Comparison of ENCODE assay signal across 8 cellular contexts in the genomic region with DNA sequence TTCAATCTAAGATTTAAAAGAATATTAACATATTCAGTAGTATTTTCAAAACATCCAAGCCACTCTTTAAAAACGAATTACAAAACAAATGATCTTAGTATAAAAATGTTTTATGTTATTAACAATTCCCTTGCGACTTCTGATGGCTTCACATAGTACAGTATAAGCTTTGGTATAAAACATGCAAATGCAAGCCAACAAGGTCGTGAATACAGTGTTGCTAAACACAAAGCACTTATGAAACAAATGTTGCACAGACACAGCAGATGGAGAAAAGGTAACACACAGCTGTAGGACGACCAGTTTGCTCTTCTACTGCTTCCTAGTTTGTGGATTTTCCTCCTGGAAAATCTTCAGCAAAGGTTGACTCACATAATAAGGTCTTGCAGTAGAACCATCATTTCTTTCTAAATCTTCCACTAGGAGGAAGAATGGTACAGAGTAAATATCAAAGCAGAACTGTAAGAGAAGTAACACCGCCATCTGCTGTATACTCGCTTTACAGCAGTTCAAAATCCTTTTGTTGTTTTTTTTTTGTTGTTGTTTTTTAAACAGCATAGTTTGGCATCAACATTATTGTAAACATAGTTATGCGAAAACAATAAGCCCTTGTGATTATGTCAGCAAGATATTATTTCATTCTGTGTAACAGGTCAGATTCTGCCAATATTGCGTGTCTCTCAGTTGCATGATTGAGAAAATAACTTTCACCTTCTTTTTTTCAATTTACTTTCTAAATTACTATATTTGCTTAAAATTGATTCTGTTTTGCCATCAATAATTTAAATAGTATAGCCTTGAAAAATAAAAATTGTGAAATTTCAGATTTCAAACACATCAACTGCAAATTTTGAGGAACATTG.
DNase-seq lines count a peak whose midpoint lies in the region; ATAC-seq and TF ChIP-seq lines count a peak whose summit lies in the region.

No MANE protein-coding gene starts in this region.

- no peaks in the 10 kb centered on the region for H3K36me3 ChIP-seq in fibroblast of lung (ENCODE audit: control insufficient read depth, insufficient read depth, low read length)
- H3K36me3 ChIP-seq in trophoblast cell (ENCODE audit: control insufficient read depth in 1 of 2, insufficient read depth in 2 of 2, low read length in 2 of 2), result no peaks in the 10 kb centered on the region

- H2AFZ ChIP-seq in fibroblast of lung (ENCODE audit: low read length) (no peak overlapping the region), trophoblast cell (ENCODE audit: insufficient read depth, low read length, poor library complexity) (no peak overlapping the region)

- no peak overlapping the region for H3K23ac ChIP-seq in trophoblast cell (ENCODE audit: low read length)

- H3K18ac ChIP-seq in trophoblast cell (ENCODE audit: low read length), result no peak overlapping the region

- H3K9me3 ChIP-seq in fibroblast of lung (ENCODE audit: control insufficient read depth, insufficient read depth, low read depth, low read length) (no peaks in the 10 kb centered on the region), trophoblast cell (ENCODE audit: insufficient read depth, low read depth, low read length) (no peaks in the 10 kb centered on the region)

- H3K79me2 ChIP-seq in fibroblast of lung (ENCODE audit: control insufficient read depth, insufficient read depth, low read length) (no peaks in the 10 kb centered on the region), trophoblast cell (ENCODE audit: control insufficient read depth, insufficient read depth, low read length, poor library complexity) (no peaks in the 10 kb centered on the region)

- no CpG with 5 or more reads among the region's 8 CpGs for WGBS in trophoblast cell (ENCODE audit: extremely low coverage, insufficient coverage, insufficient read length)

- H3K27me3 ChIP-seq in fibroblast of lung (ENCODE audit: control insufficient read depth, insufficient read depth, low read length) (no peaks in the 10 kb centered on the region), trophoblast cell (ENCODE audit: insufficient read depth, low read length) (no peaks in the 10 kb centered on the region)

- no peak for TF ChIP-seq EP300 in Ishikawa (IDR thresholded peaks at IDR 0.05; ENCODE audit: borderline replicate concordance)

- no peak overlapping the region for H2BK12ac ChIP-seq in trophoblast cell (ENCODE audit: low read length)

- no peak overlapping the region for H3K14ac ChIP-seq in trophoblast cell (ENCODE audit: low read length)

- H3K9ac ChIP-seq in fibroblast of lung (ENCODE audit: insufficient read depth, low read length) (no peak overlapping the region), trophoblast cell (ENCODE audit: low read length) (no peak overlapping the region)

- H3K4me3 ChIP-seq in fibroblast of lung (replicated peaks in 1 of 4; ENCODE audit: control extremely low read depth in 1 of 4, insufficient read depth in 1 of 4, low read depth in 3 of 4, low read length in 4 of 4), result no peak overlapping the region
- H3K4me3 ChIP-seq in trophoblast cell (ENCODE audit: low read depth, low read length), result no peak overlapping the region

- H4K20me1 ChIP-seq in fibroblast of lung (ENCODE audit: control insufficient read depth, extremely low read depth, insufficient read depth, low read length), result no peaks in the 10 kb centered on the region

- H3K4me1 ChIP-seq in fibroblast of lung (ENCODE audit: control insufficient read depth, extremely low read depth, insufficient read depth, low read length), result no peaks in the 10 kb centered on the region
- no peaks in the 10 kb centered on the region for H3K4me1 ChIP-seq in trophoblast cell (ENCODE audit: control insufficient read depth in 1 of 2, insufficient read depth in 2 of 2, low read length in 2 of 2)

- peak; percentile 46 for DNase-seq in NOMO-1 treated with DMSO at 0.1 percent for 48 hours (lab: John Stamatoyannopoulos, UW; ENCODE audit: unreplicated experiment)
- no peak for DNase-seq in NOMO-1 treated with dmso at 0.1 percent for 144 hours (lab: John Stamatoyannopoulos, UW; ENCODE audit: unreplicated experiment)
- DNase-seq in RPMI7951 (ENCODE audit: low read depth), result peak; percentile 62
- peak; percentile 47 to 50 for DNase-seq in fibroblast of lung (ENCODE audit: low read depth in 2 of 2)
- DNase-seq in trophoblast cell, result peak; percentile 36 to 79
- DNase-seq in NCI-H1048 (lab: John Stamatoyannopoulos, UW), result no peak

- H4K12ac ChIP-seq in trophoblast cell (ENCODE audit: low read depth, low read length), result no peak overlapping the region

- H4K91ac ChIP-seq in trophoblast cell (ENCODE audit: low read depth, low read length), result no peak overlapping the region

- no peak overlapping the region for H4K8ac ChIP-seq in trophoblast cell (ENCODE audit: low read depth, low read length)

- no peaks in the 10 kb centered on the region for H3K79me1 ChIP-seq in trophoblast cell (ENCODE audit: low read length)

- TF ChIP-seq RAD21 in Ishikawa (IDR thresholded peaks at IDR 0.05; ENCODE audit: low read depth), result peak; percentile 75

- peak; percentile 57 to 72 for TF ChIP-seq CTCF in fibroblast of lung (conservative IDR thresholded peaks at IDR 0.05 in 1 of 2, IDR thresholded peaks at IDR 0.05 in 1 of 2; ENCODE audit: low read depth in 1 of 2, low read length in 2 of 2)

- no peak overlapping the region for H3K4ac ChIP-seq in trophoblast cell (ENCODE audit: low read depth, low read length)

- H3K4me2 ChIP-seq in fibroblast of lung (ENCODE audit: extremely low read depth, insufficient read depth, low read length), result no peak overlapping the region
- no peak overlapping the region for H3K4me2 ChIP-seq in trophoblast cell (ENCODE audit: low read length)

- no peak overlapping the region for H2BK5ac ChIP-seq in trophoblast cell (ENCODE audit: low read depth, low read length, poor library complexity)

- ATAC-seq in GM21717 (IDR thresholded peaks at IDR 0.05; ENCODE audit: unreplicated experiment), result peak; percentile 78

- H2AK5ac ChIP-seq in trophoblast cell (ENCODE audit: low read length), result no peak overlapping the region

- H3K27ac ChIP-seq in fibroblast of lung (ENCODE audit: insufficient read depth, low read length), result no peak overlapping the region
- H3K27ac ChIP-seq in trophoblast cell (ENCODE audit: low read depth, low read length), result no peak overlapping the region

- no peak overlapping the region for H2BK120ac ChIP-seq in trophoblast cell (ENCODE audit: insufficient read depth, low read length, poor library complexity)

TF ChIP-seq in Ishikawa, 13 proteins besides CTCF, POLR2A, EP300 and RAD21:
- TF ChIP-seq NFIC (IDR thresholded peaks at IDR 0.05), result no peak
- TF ChIP-seq, protein P1, sequence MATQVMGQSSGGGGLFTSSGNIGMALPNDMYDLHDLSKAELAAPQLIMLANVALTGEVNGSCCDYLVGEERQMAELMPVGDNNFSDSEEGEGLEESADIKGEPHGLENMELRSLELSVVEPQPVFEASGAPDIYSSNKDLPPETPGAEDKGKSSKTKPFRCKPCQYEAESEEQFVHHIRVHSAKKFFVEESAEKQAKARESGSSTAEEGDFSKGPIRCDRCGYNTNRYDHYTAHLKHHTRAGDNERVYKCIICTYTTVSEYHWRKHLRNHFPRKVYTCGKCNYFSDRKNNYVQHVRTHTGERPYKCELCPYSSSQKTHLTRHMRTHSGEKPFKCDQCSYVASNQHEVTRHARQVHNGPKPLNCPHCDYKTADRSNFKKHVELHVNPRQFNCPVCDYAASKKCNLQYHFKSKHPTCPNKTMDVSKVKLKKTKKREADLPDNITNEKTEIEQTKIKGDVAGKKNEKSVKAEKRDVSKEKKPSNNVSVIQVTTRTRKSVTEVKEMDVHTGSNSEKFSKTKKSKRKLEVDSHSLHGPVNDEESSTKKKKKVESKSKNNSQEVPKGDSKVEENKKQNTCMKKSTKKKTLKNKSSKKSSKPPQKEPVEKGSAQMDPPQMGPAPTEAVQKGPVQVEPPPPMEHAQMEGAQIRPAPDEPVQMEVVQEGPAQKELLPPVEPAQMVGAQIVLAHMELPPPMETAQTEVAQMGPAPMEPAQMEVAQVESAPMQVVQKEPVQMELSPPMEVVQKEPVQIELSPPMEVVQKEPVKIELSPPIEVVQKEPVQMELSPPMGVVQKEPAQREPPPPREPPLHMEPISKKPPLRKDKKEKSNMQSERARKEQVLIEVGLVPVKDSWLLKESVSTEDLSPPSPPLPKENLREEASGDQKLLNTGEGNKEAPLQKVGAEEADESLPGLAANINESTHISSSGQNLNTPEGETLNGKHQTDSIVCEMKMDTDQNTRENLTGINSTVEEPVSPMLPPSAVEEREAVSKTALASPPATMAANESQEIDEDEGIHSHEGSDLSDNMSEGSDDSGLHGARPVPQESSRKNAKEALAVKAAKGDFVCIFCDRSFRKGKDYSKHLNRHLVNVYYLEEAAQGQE (IDR thresholded peaks at IDR 0.05; ENCODE audit: low read depth), result no peak
- no peak for TF ChIP-seq FOXM1 (IDR thresholded peaks at IDR 0.05; ENCODE audit: borderline replicate concordance, low read depth)
- no peak for TF ChIP-seq TEAD4 (IDR thresholded peaks at IDR 0.05)
- no peak for TF ChIP-seq ZBTB7A (IDR thresholded peaks at IDR 0.05; ENCODE audit: low read depth)
- TF ChIP-seq CEBPB (IDR thresholded peaks at IDR 0.05), result no peak
- TF ChIP-seq MAX (IDR thresholded peaks at IDR 0.05), result no peak
- no peak for TF ChIP-seq YY1 (IDR thresholded peaks at IDR 0.05; ENCODE audit: low read depth)
- no peak for TF ChIP-seq TAF1 (IDR thresholded peaks at IDR 0.05; ENCODE audit: low read depth)
- TF ChIP-seq EGR1 (IDR thresholded peaks at IDR 0.05), result no peak
- TF ChIP-seq TCF12 (IDR thresholded peaks at IDR 0.05; ENCODE audit: low read depth), result no peak
- no peak for TF ChIP-seq CREB1 (IDR thresholded peaks at IDR 0.05; ENCODE audit: low read depth)
- TF ChIP-seq USF1 (IDR thresholded peaks at IDR 0.05), result no peak

Comparison
In these comparisons a context has a peak if more than half of its experiments do, and no peak if none do; other contexts are left out.
1. DNase-seq: peak in NOMO-1 treated with DMSO at 0.1 percent for 48 hours (single experiment), RPMI7951 (single experiment), fibroblast of lung (2 of 2) and trophoblast cell (2 of 2); none in NOMO-1 treated with dmso at 0.1 percent for 144 hours (single experiment) and NCI-H1048 (single experiment).